ENCODE assay signal across 17 cellular contexts in genomic region chr20:4009305-4009704, GRCh38. TPM values are rescaled to one million over a fixed set of nuclear protein-coding genes. Genes with fewer than 3 reads are reported as not detected.
DNase-seq lines count a peak whose midpoint lies in the region; ATAC-seq and TF ChIP-seq lines count a peak whose summit lies in the region.
"Had no signal": no experiment of that assay in that cellular context is flagged by ENCODE, and none has a peak within 500 bp of the region (broad histone marks: within the 10 kb centered on the region; RNA-seq: fewer than 3 reads in every experiment).

No MANE protein-coding gene starts in this region.

- H3K4ac ChIP-seq in mesenchymal stem cell (ENCODE audit: low read depth in 1 of 2, low read length in 2 of 2), result no peak overlapping the region

- peak overlapping the region; percentile 11 for H3K9ac ChIP-seq in mesenchymal stem cell (ENCODE audit: low read length)
- H3K9ac ChIP-seq: SK-N-SH had no signal

- TF ChIP-seq EP300 in sigmoid colon (IDR thresholded peaks at IDR 0.05), result no peak

- POLR2A ChIA-PET in CD4-positive, alpha-beta memory T cell (lab: Charles Lee; ENCODE audit: partially characterized antibody), result interaction anchor here (1.2 to 1.5 kb wide), 2 partner anchors 76 to 242 kb away, joined by 3 to 8 read pairs; partner anchors contain the start of gene ADISSP

- H4K91ac ChIP-seq in mesenchymal stem cell (ENCODE audit: low read length), result no peak overlapping the region

- peak overlapping the region in 4 of 7 donors; percentile 38 to 73 (median 57) for H3K27ac Mint-ChIP-seq in CD4-positive, alpha-beta memory T cell
- H3K27ac Mint-ChIP-seq in type B pancreatic cell, result no peak overlapping the region
- H3K27ac Mint-ChIP-seq: IgD-negative memory B cell had no signal

- peaks cover 5% of the 10 kb centered on the region in 2 donors for H3K36me3 Mint-ChIP-seq in CD4-positive, alpha-beta memory T cell
- H3K36me3 Mint-ChIP-seq in type B pancreatic cell, result peaks cover 12% of the 10 kb centered on the region
- H3K36me3 Mint-ChIP-seq: IgD-negative memory B cell had no signal

- no peak overlapping the region for H3K4me3 ChIP-seq in CD4-positive, alpha-beta memory T cell (ENCODE audit: low read length in 2 of 2)
- H3K4me3 ChIP-seq in mesenchymal stem cell (ENCODE audit: insufficient read depth in 1 of 2, low read depth in 1 of 2, low read length in 2 of 2) (no peak overlapping the region), sigmoid colon (no peak overlapping the region), body of pancreas (no peak overlapping the region)
- H3K4me3 ChIP-seq: Peyer's patch had no signal

- no peak overlapping the region for H3K23ac ChIP-seq in mesenchymal stem cell (ENCODE audit: low read length in 2 of 2)

- H2BK15ac ChIP-seq in mesenchymal stem cell (ENCODE audit: low read depth, poor library complexity, severe bottlenecking), result no peak overlapping the region

- peaks cover 12% of the 10 kb centered on the region for H3K79me1 ChIP-seq in mesenchymal stem cell (replicated peaks; ENCODE audit: low read length, poor library complexity, severe bottlenecking)

- no peaks in the 10 kb centered on the region for H3K9me3 Mint-ChIP-seq in CD4-positive, alpha-beta memory T cell
- no peaks in the 10 kb centered on the region for H3K9me3 Mint-ChIP-seq in type B pancreatic cell
- H3K9me3 Mint-ChIP-seq: IgD-negative memory B cell had no signal

- no peak for TF ChIP-seq POLR2A in sigmoid colon (IDR thresholded peaks at IDR 0.05)
- no peak for TF ChIP-seq POLR2A in body of pancreas (IDR thresholded peaks at IDR 0.05)

- H3K27me3 Mint-ChIP-seq in CD4-positive, alpha-beta memory T cell, result no peaks in the 10 kb centered on the region
- H3K27me3 Mint-ChIP-seq in type B pancreatic cell, result no peaks in the 10 kb centered on the region
- H3K27me3 Mint-ChIP-seq: IgD-negative memory B cell had no signal

- H3K27ac ChIP-seq in CD4-positive, alpha-beta memory T cell (ENCODE audit: low read depth, low read length), result no peak overlapping the region
- H3K27ac ChIP-seq in mesenchymal stem cell (ENCODE audit: low read length, poor library complexity, severe bottlenecking) (no peak overlapping the region), sigmoid colon (no peak overlapping the region), body of pancreas (no peak overlapping the region)
- H3K27ac ChIP-seq: C4-2B, Peyer's patch had no signal

- H3K4me1 Mint-ChIP-seq in CD4-positive, alpha-beta memory T cell, result peaks cover 17 to 41% (median 31%) of the 10 kb centered on the region in 4 donors
- H3K4me1 Mint-ChIP-seq in type B pancreatic cell (ENCODE audit: unreplicated experiment), result peaks cover 16% of the 10 kb centered on the region

- no peak overlapping the region for H4K8ac ChIP-seq in mesenchymal stem cell (ENCODE audit: low read length)

- H3K4me3 Mint-ChIP-seq in CD4-positive, alpha-beta memory T cell, result no peak overlapping the region
- no peak overlapping the region for H3K4me3 Mint-ChIP-seq in type B pancreatic cell
- H3K4me3 Mint-ChIP-seq: IgD-negative memory B cell had no signal

- TF ChIP-seq CTCF in sigmoid colon (IDR thresholded peaks at IDR 0.05), result no peak
- TF ChIP-seq CTCF in type B pancreatic cell (conservative IDR thresholded peaks at IDR 0.05), result no peak
- TF ChIP-seq CTCF in body of pancreas (IDR thresholded peaks at IDR 0.05), result no peak

- no peak overlapping the region for H3K18ac ChIP-seq in mesenchymal stem cell (ENCODE audit: low read depth in 1 of 2, low read length in 2 of 2)

- no peak overlapping the region for H2BK12ac ChIP-seq in mesenchymal stem cell (ENCODE audit: low read length in 2 of 2)

- H3K4me1 ChIP-seq in CD4-positive, alpha-beta memory T cell (ENCODE audit: insufficient read depth, low read length), result peaks cover 25% of the 10 kb centered on the region
- H3K4me1 ChIP-seq in mesenchymal stem cell (ENCODE audit: control insufficient read depth, insufficient read depth, low read depth, low read length) (no peaks in the 10 kb centered on the region), sigmoid colon (peaks cover 0 to 38% (median 30%) of the 10 kb centered on the region in 4 donors), body of pancreas (peaks cover 34% of the 10 kb centered on the region)

- ATAC-seq in HG03097 (IDR thresholded peaks at IDR 0.05; ENCODE audit: low FRiP score, unreplicated experiment) (no peak), body of pancreas (no peak)
- ATAC-seq: Right ventricle myocardium inferior had no signal

- DNase-seq in CD4-positive, alpha-beta memory T cell, result no peak
- peak; percentile 79 for DNase-seq in OCI-M1 (lab: John Stamatoyannopoulos, UW)
- DNase-seq in amniotic epithelial cell (ENCODE audit: low read depth), result peak; percentile 44
- no peak for DNase-seq in mesenchymal stem cell
- DNase-seq in sigmoid colon, result no peak
- no peak for DNase-seq in type B pancreatic cell (ENCODE audit: extremely low spot score, unreplicated experiment)
- no peak for DNase-seq in body of pancreas
- DNase-seq: Caco-2, NCI-H146, NCI-H2081, NCI-H774, Peyer's patch, SK-N-SH had no signal

- H2BK120ac ChIP-seq in mesenchymal stem cell (ENCODE audit: low read depth, low read length), result no peak overlapping the region

- H3K14ac ChIP-seq in mesenchymal stem cell (ENCODE audit: low read length in 2 of 2), result no peak overlapping the region

- H3K9me3 ChIP-seq in CD4-positive, alpha-beta memory T cell (ENCODE audit: control insufficient read depth in 1 of 2, low read length in 2 of 2), result no peaks in the 10 kb centered on the region
- H3K9me3 ChIP-seq in mesenchymal stem cell (ENCODE audit: control insufficient read depth, low read length) (no peaks in the 10 kb centered on the region), sigmoid colon (no peaks in the 10 kb centered on the region), body of pancreas (no peaks in the 10 kb centered on the region)
- H3K9me3 ChIP-seq: Caco-2, Peyer's patch, SK-N-SH had no signal

- H3K4me2 ChIP-seq in mesenchymal stem cell (ENCODE audit: low read length, poor library complexity, severe bottlenecking), result no peak overlapping the region
- H3K4me2 ChIP-seq: SK-N-SH had no signal

- intact Hi-C loops in CD4-positive, alpha-beta memory T cell (cut with micrococcal nuclease), result no loop called here
- intact Hi-C loops in sigmoid colon (cut with DNase I), result no loop called here
- intact Hi-C loops in body of pancreas (cut with DNase I), result no loop called here

- no peak overlapping the region for H2AFZ ChIP-seq in mesenchymal stem cell (ENCODE audit: low read depth, low read length)

- CTCF ChIA-PET in CD4-positive, alpha-beta memory T cell (lab: Charles Lee; ENCODE audit: partially characterized antibody), result interaction anchor here (0.8 to 9.0 kb wide), 10 partner anchors 9 to 258 kb away, joined by 3 to 97 read pairs (median 4); no protein-coding TSS in a partner anchor

- no peaks in the 10 kb centered on the region for H3K27me3 ChIP-seq in CD4-positive, alpha-beta memory T cell (ENCODE audit: insufficient read depth, low read length)
- H3K27me3 ChIP-seq in mesenchymal stem cell (ENCODE audit: control insufficient read depth in 1 of 2, insufficient read depth in 1 of 2, low read length in 2 of 2), result no peaks in the 10 kb centered on the region
- no peaks in the 10 kb centered on the region for H3K27me3 ChIP-seq in sigmoid colon
- no peaks in the 10 kb centered on the region for H3K27me3 ChIP-seq in body of pancreas
- H3K27me3 ChIP-seq: Peyer's patch had no signal

- 89% methylated on average over 3 of the region's 3 CpGs for WGBS in mesenchymal stem cell
- 88 to 90% methylated on average over 3 of the region's 3 CpGs for WGBS in sigmoid colon, 2 donors
- WGBS in body of pancreas, 2 donors, result 85 to 88% methylated on average over 3 of the region's 3 CpGs

- H3K36me3 ChIP-seq in CD4-positive, alpha-beta memory T cell (ENCODE audit: insufficient read depth, low read length), result no peaks in the 10 kb centered on the region
- H3K36me3 ChIP-seq in mesenchymal stem cell (ENCODE audit: control insufficient read depth in 1 of 2, insufficient read depth in 2 of 2, low read depth in 1 of 2, low read length in 2 of 2) (peaks cover 0 to 44% of the 10 kb centered on the region in 2 experiments), sigmoid colon (no peaks in the 10 kb centered on the region), body of pancreas (replicated peaks in 1 of 2; ENCODE audit: insufficient read depth in 1 of 2, low read depth in 2 of 2) (no peaks in the 10 kb centered on the region)
- H3K36me3 ChIP-seq: Peyer's patch had no signal

- no peak overlapping the region for H2AK5ac ChIP-seq in mesenchymal stem cell (ENCODE audit: low read length, severe bottlenecking)

- no peak overlapping the region for H2BK5ac ChIP-seq in mesenchymal stem cell (ENCODE audit: low read depth, low read length, poor library complexity, severe bottlenecking)

RNA-seq across cellular contexts. Expression of gene RNF24, which starts 6.1 kb away (rescaled TPM):
- total RNA-seq in CD4-positive, alpha-beta memory T cell, result 10 to 100 TPM; 23.0 to 25.8 TPM
- polyA plus RNA-seq in CD4-positive, alpha-beta memory T cell, result 10 to 100 TPM; 15.4 to 17.2 TPM
- 57.4 TPM for polyA plus RNA-seq in mesenchymal stem cell (2013, experiment 1 of 2)
- polyA plus RNA-seq in mesenchymal stem cell (2013, experiment 2 of 2), result 56.4 TPM
- total RNA-seq in sigmoid colon, result 10 to 100 TPM in 2 of 4 donors, 1 to 10 TPM in 2; 5.6 to 11.0 (median 9.9) TPM
- polyA plus RNA-seq in sigmoid colon, result 1 to 10 TPM in 2 of 3 donors, under 1 TPM in 1; 0.60 to 4.6 (median 1.4) TPM
- 17.2 and 23.6 TPM in 2 replicates for total RNA-seq in type B pancreatic cell (ENCODE audit: low replicate concordance)
- 1 to 10 TPM; 3.6 to 6.0 TPM for total RNA-seq in body of pancreas

Comparison
In these comparisons a context has a peak if more than half of its experiments do, and no peak if none do; other contexts are left out.
1. DNase-seq: peak in OCI-M1 (single experiment) and amniotic epithelial cell (single experiment); none in CD4-positive, alpha-beta memory T cell (0 of 5), mesenchymal stem cell (single experiment), sigmoid colon (single experiment), type B pancreatic cell (single experiment) and body of pancreas (0 of 4).